ENCODE assay signal across 1 cellular context in the genomic region with DNA sequence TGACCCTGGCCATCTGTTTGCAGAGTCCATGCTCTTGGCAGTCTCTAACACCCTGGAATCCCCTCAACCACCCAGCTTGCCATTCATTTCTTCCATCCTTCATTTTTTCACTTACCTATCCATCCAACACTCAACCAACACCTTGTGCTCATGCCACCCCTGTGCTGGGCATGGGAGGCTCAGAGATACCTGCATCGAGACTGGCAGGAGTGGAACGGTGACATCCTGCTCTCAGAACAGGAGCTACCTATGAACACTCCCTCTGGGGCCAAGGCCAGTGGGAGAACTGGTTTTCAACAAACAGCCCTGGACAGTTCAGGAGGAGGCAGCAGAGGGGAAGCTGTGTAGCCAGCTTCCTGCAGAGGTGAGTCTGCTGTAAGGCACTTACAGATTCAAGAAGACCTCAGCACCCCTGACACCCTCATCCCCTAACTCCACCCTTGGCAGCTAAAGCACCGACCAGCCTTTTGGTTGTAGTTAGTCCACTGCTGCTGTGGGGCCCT.
TF ChIP-seq lines count a peak whose summit lies in the region.

No MANE protein-coding gene starts in this region.

TF ChIP-seq in HCT116, 20 proteins besides CTCF, POLR2A, EP300 and RAD21 (continued from another document):
- no peak for TF ChIP-seq YY1 (IDR thresholded peaks at IDR 0.05; ENCODE audit: extremely low read depth, insufficient replicate concordance, low read depth, low read length)
- no peak for TF ChIP-seq SIN3A (IDR thresholded peaks at IDR 0.05; ENCODE audit: low read depth)
- no peak for TF ChIP-seq ZFX (IDR thresholded peaks at IDR 0.05)
- TF ChIP-seq SRF (IDR thresholded peaks at IDR 0.05; ENCODE audit: low read depth) = no peak
- no peak for TF ChIP-seq ZNF274 (IDR thresholded peaks at IDR 0.05; ENCODE audit: low read depth, low read length)
- no peak for TF ChIP-seq POLR2AphosphoS5 (IDR thresholded peaks at IDR 0.05; ENCODE audit: low read depth, low read length)
- TF ChIP-seq, protein P1, sequence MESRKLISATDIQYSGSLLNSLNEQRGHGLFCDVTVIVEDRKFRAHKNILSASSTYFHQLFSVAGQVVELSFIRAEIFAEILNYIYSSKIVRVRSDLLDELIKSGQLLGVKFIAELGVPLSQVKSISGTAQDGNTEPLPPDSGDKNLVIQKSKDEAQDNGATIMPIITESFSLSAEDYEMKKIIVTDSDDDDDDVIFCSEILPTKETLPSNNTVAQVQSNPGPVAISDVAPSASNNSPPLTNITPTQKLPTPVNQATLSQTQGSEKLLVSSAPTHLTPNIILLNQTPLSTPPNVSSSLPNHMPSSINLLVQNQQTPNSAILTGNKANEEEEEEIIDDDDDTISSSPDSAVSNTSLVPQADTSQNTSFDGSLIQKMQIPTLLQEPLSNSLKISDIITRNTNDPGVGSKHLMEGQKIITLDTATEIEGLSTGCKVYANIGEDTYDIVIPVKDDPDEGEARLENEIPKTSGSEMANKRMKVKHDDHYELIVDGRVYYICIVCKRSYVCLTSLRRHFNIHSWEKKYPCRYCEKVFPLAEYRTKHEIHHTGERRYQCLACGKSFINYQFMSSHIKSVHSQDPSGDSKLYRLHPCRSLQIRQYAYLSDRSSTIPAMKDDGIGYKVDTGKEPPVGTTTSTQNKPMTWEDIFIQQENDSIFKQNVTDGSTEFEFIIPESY (IDR thresholded peaks at IDR 0.05; ENCODE audit: extremely low read depth, insufficient replicate concordance, low read length) = no peak
- TF ChIP-seq EZH2phosphoT487 (IDR thresholded peaks at IDR 0.05; ENCODE audit: borderline replicate concordance) = no peak
- TF ChIP-seq JUND (IDR thresholded peaks at IDR 0.05) = no peak
- TF ChIP-seq, protein P2, sequence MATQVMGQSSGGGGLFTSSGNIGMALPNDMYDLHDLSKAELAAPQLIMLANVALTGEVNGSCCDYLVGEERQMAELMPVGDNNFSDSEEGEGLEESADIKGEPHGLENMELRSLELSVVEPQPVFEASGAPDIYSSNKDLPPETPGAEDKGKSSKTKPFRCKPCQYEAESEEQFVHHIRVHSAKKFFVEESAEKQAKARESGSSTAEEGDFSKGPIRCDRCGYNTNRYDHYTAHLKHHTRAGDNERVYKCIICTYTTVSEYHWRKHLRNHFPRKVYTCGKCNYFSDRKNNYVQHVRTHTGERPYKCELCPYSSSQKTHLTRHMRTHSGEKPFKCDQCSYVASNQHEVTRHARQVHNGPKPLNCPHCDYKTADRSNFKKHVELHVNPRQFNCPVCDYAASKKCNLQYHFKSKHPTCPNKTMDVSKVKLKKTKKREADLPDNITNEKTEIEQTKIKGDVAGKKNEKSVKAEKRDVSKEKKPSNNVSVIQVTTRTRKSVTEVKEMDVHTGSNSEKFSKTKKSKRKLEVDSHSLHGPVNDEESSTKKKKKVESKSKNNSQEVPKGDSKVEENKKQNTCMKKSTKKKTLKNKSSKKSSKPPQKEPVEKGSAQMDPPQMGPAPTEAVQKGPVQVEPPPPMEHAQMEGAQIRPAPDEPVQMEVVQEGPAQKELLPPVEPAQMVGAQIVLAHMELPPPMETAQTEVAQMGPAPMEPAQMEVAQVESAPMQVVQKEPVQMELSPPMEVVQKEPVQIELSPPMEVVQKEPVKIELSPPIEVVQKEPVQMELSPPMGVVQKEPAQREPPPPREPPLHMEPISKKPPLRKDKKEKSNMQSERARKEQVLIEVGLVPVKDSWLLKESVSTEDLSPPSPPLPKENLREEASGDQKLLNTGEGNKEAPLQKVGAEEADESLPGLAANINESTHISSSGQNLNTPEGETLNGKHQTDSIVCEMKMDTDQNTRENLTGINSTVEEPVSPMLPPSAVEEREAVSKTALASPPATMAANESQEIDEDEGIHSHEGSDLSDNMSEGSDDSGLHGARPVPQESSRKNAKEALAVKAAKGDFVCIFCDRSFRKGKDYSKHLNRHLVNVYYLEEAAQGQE (IDR thresholded peaks at IDR 0.05; ENCODE audit: low read depth) = no peak
- no peak for TF ChIP-seq EGR1 (IDR thresholded peaks at IDR 0.05; ENCODE audit: low read depth)
- no peak for TF ChIP-seq EZH2 (IDR thresholded peaks at IDR 0.05)
